3 cellular contexts compared by ENCODE assay signal in the genomic region with DNA sequence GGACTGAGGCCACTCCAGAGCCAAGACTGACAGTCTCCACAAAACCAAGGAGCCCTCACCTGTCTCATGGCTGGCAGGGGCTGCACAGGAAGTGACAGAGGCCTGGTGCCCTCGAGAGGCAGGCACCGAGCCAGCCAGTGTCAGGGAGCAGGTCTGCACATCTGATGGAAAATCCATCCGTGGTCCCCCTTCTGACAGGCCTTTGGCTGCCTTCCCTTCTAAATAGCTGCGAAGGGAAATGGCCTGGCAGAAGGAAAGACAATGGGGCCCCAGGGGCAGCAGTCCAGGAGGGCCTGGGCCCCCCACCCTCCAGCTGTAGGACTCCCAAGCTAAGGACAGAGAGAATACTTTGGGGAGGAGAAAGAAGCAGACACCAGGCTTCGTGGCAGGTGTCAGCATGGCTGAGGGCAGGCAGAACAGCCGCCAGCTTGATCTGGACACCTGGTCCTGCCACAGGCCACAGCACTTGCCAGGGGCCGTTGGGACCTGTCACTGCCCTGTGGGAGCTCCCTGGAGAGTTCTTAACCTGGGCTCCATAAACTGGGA.
TF ChIP-seq lines count a peak whose summit lies in the region.

No MANE protein-coding gene starts in this region.

TF ChIP-seq in SK-N-SH, 30 proteins besides CTCF, POLR2A, EP300 and RAD21:
- no peak for TF ChIP-seq SIN3A (IDR thresholded peaks at IDR 0.05; ENCODE audit: borderline replicate concordance, low read depth, low read length)
- TF ChIP-seq PBX3 (IDR thresholded peaks at IDR 0.05): no peak
- TF ChIP-seq, protein P1, sequence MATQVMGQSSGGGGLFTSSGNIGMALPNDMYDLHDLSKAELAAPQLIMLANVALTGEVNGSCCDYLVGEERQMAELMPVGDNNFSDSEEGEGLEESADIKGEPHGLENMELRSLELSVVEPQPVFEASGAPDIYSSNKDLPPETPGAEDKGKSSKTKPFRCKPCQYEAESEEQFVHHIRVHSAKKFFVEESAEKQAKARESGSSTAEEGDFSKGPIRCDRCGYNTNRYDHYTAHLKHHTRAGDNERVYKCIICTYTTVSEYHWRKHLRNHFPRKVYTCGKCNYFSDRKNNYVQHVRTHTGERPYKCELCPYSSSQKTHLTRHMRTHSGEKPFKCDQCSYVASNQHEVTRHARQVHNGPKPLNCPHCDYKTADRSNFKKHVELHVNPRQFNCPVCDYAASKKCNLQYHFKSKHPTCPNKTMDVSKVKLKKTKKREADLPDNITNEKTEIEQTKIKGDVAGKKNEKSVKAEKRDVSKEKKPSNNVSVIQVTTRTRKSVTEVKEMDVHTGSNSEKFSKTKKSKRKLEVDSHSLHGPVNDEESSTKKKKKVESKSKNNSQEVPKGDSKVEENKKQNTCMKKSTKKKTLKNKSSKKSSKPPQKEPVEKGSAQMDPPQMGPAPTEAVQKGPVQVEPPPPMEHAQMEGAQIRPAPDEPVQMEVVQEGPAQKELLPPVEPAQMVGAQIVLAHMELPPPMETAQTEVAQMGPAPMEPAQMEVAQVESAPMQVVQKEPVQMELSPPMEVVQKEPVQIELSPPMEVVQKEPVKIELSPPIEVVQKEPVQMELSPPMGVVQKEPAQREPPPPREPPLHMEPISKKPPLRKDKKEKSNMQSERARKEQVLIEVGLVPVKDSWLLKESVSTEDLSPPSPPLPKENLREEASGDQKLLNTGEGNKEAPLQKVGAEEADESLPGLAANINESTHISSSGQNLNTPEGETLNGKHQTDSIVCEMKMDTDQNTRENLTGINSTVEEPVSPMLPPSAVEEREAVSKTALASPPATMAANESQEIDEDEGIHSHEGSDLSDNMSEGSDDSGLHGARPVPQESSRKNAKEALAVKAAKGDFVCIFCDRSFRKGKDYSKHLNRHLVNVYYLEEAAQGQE (IDR thresholded peaks at IDR 0.05; ENCODE audit: low read depth, low read length): no peak
- TF ChIP-seq, protein P2, sequence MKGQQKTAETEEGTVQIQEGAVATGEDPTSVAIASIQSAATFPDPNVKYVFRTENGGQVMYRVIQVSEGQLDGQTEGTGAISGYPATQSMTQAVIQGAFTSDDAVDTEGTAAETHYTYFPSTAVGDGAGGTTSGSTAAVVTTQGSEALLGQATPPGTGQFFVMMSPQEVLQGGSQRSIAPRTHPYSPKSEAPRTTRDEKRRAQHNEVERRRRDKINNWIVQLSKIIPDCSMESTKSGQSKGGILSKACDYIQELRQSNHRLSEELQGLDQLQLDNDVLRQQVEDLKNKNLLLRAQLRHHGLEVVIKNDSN (IDR thresholded peaks at IDR 0.05; ENCODE audit: borderline replicate concordance, low read depth): no peak
- TF ChIP-seq MXI1 (IDR thresholded peaks at IDR 0.05; ENCODE audit: low read depth, low read length): peak; percentile 38; the same call in 1 of the 2 replicates
- peak; percentile 44; the same call in 1 of the 2 replicates for TF ChIP-seq SMC3 (IDR thresholded peaks at IDR 0.05; ENCODE audit: low read depth, low read length)
- no peak for TF ChIP-seq POLR2AphosphoS5 (IDR thresholded peaks at IDR 0.05; ENCODE audit: low read depth, low read length)
- TF ChIP-seq RCOR1 (IDR thresholded peaks at IDR 0.05; ENCODE audit: low read length): peak; percentile 56
- no peak for TF ChIP-seq NFIC (IDR thresholded peaks at IDR 0.05; ENCODE audit: borderline replicate concordance)
- TF ChIP-seq NRF1 (IDR thresholded peaks at IDR 0.05; ENCODE audit: low read depth, low read length): no peak
- no peak for TF ChIP-seq TEAD4 (IDR thresholded peaks at IDR 0.05; ENCODE audit: borderline replicate concordance, insufficient read depth)

TF ChIP-seq in SK-N-SH treated with all-trans-retinoic acid at 6 μM for 48 hours, 23 proteins besides CTCF, POLR2A, EP300 and RAD21 (continues in another document):
- TF ChIP-seq ZFP3 (CRISPR knock-in tag; IDR thresholded peaks at IDR 0.05) (no peak), ZFP30 (CRISPR knock-in tag; IDR thresholded peaks at IDR 0.05) (no peak), GLIS3 (CRISPR knock-in tag; IDR thresholded peaks at IDR 0.05) (no peak), PPARA (CRISPR knock-in tag; IDR thresholded peaks at IDR 0.05; ENCODE audit: borderline replicate concordance) (no peak), BACH2 (CRISPR knock-in tag; IDR thresholded peaks at IDR 0.05; ENCODE audit: borderline replicate concordance) (no peak), ISL1 (CRISPR knock-in tag; IDR thresholded peaks at IDR 0.05) (no peak), ESRRG (CRISPR knock-in tag; IDR thresholded peaks at IDR 0.05) (no peak), CSDC2 (CRISPR knock-in tag; IDR thresholded peaks at IDR 0.05) (no peak), RARB (CRISPR knock-in tag; IDR thresholded peaks at IDR 0.05) (no peak), ZC3H10 (CRISPR knock-in tag; IDR thresholded peaks at IDR 0.05) (no peak), ZNF565 (CRISPR knock-in tag; conservative IDR thresholded peaks at IDR 0.05; ENCODE audit: low read depth) (no peak), TOX (CRISPR knock-in tag; IDR thresholded peaks at IDR 0.05; ENCODE audit: borderline replicate concordance) (no peak)
- TF ChIP-seq, protein P3, sequence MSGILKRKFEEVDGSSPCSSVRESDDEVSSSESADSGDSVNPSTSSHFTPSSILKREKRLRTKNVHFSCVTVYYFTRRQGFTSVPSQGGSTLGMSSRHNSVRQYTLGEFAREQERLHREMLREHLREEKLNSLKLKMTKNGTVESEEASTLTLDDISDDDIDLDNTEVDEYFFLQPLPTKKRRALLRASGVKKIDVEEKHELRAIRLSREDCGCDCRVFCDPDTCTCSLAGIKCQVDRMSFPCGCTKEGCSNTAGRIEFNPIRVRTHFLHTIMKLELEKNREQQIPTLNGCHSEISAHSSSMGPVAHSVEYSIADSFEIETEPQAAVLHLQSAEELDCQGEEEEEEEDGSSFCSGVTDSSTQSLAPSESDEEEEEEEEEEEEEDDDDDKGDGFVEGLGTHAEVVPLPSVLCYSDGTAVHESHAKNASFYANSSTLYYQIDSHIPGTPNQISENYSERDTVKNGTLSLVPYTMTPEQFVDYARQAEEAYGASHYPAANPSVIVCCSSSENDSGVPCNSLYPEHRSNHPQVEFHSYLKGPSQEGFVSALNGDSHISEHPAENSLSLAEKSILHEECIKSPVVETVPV (CRISPR knock-in tag; IDR thresholded peaks at IDR 0.05): no peak
- TF ChIP-seq, protein P4, sequence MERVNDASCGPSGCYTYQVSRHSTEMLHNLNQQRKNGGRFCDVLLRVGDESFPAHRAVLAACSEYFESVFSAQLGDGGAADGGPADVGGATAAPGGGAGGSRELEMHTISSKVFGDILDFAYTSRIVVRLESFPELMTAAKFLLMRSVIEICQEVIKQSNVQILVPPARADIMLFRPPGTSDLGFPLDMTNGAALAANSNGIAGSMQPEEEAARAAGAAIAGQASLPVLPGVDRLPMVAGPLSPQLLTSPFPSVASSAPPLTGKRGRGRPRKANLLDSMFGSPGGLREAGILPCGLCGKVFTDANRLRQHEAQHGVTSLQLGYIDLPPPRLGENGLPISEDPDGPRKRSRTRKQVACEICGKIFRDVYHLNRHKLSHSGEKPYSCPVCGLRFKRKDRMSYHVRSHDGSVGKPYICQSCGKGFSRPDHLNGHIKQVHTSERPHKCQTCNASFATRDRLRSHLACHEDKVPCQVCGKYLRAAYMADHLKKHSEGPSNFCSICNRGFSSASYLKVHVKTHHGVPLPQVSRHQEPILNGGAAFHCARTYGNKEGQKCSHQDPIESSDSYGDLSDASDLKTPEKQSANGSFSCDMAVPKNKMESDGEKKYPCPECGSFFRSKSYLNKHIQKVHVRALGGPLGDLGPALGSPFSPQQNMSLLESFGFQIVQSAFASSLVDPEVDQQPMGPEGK (CRISPR knock-in tag; IDR thresholded peaks at IDR 0.05; ENCODE audit: borderline replicate concordance): no peak
- TF ChIP-seq, protein P5, sequence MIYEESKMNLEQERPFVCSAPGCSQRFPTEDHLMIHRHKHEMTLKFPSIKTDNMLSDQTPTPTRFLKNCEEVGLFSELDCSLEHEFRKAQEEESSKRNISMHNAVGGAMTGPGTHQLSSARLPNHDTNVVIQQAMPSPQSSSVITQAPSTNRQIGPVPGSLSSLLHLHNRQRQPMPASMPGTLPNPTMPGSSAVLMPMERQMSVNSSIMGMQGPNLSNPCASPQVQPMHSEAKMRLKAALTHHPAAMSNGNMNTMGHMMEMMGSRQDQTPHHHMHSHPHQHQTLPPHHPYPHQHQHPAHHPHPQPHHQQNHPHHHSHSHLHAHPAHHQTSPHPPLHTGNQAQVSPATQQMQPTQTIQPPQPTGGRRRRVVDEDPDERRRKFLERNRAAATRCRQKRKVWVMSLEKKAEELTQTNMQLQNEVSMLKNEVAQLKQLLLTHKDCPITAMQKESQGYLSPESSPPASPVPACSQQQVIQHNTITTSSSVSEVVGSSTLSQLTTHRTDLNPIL (CRISPR knock-in tag; IDR thresholded peaks at IDR 0.05; ENCODE audit: low read depth): no peak
- TF ChIP-seq, protein P6, sequence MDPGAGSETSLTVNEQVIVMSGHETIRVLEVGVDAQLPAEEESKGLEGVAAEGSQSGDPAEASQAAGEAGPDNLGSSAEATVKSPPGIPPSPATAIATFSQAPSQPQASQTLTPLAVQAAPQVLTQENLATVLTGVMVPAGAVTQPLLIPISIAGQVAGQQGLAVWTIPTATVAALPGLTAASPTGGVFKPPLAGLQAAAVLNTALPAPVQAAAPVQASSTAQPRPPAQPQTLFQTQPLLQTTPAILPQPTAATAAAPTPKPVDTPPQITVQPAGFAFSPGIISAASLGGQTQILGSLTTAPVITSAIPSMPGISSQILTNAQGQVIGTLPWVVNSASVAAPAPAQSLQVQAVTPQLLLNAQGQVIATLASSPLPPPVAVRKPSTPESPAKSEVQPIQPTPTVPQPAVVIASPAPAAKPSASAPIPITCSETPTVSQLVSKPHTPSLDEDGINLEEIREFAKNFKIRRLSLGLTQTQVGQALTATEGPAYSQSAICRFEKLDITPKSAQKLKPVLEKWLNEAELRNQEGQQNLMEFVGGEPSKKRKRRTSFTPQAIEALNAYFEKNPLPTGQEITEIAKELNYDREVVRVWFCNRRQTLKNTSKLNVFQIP (CRISPR knock-in tag; IDR thresholded peaks at IDR 0.05; ENCODE audit: borderline replicate concordance, low read depth): no peak

TF ChIP-seq in IMR-90, 13 proteins besides CTCF, POLR2A, EP300 and RAD21:
- no peak for TF ChIP-seq MAFK (IDR thresholded peaks at IDR 0.05; ENCODE audit: low read depth, low read length)
- TF ChIP-seq NFE2L2 (IDR thresholded peaks at IDR 0.05; ENCODE audit: low read depth, low read length): no peak
- TF ChIP-seq MAZ (IDR thresholded peaks at IDR 0.05; ENCODE audit: borderline replicate concordance, low read depth, low read length): no peak
- no peak for TF ChIP-seq USF2 (IDR thresholded peaks at IDR 0.05; ENCODE audit: low read depth, low read length)
- no peak for TF ChIP-seq ELK1 (IDR thresholded peaks at IDR 0.05; ENCODE audit: borderline replicate concordance, low read depth, low read length)
- TF ChIP-seq SMC3 (IDR thresholded peaks at IDR 0.05; ENCODE audit: low read depth, low read length): no peak
- no peak for TF ChIP-seq MXI1 (IDR thresholded peaks at IDR 0.05; ENCODE audit: borderline replicate concordance, low read depth, low read length)
- TF ChIP-seq CHD1 (IDR thresholded peaks at IDR 0.05; ENCODE audit: low read depth, low read length): no peak
- TF ChIP-seq CEBPB (IDR thresholded peaks at IDR 0.05; ENCODE audit: low read depth, low read length): no peak
- TF ChIP-seq FOS (IDR thresholded peaks at IDR 0.05; ENCODE audit: low read depth, low read length): no peak
- TF ChIP-seq RCOR1 (IDR thresholded peaks at IDR 0.05; ENCODE audit: insufficient replicate concordance, low read length): no peak
